18 cellular contexts compared by ENCODE assay signal in the genomic region with DNA sequence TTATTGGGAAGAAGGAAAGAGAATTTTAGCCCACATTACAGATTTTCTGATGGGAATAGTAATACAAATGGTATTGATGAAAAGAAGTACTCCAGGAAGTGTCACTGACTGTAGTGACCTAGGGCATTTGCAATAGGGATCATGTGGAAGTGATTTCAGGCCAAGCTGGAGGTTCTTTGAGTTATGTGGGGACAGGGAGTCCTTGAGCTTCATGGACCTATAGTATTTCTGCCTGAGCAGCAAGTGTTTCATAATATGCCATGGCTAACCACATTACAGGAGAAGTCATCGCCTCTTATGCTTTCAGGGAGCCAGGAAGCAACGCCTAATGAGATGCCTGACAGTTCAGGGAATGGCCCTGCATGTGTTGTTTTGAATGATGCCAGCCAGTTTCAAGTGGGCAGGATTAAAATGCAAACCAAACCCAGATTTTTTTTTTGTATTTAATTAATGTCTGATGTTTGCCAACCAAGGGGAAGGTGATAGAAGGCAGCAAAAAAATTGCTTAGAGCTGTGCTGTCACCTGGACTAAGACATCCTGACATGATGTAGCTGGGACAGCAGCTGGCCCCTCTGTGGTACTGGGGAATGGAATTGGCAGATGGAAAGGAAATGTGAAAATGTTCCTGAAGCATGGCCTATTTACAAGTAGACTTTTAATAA.
"Had no signal": no experiment of that assay in that cellular context is flagged by ENCODE, and none has a peak within 500 bp of the region (broad histone marks: within the 10 kb centered on the region; RNA-seq: fewer than 3 reads in every experiment).

No MANE protein-coding gene starts in this region.

- DNase-seq: activated CD4-positive, alpha-beta T cell treated with anti-CD3 and anti-CD28 coated beads, Interleukin-2, amount 50 U/mL, for 1 hour; activated CD4-positive, CD25-positive, alpha-beta regulatory T cell treated with anti-CD3 and anti-CD28 coated beads, Interleukin-2, amount 50 U/mL, for 72 hours; activated CD8-positive, alpha-beta memory T cell treated with anti-CD3 and anti-CD28 coated beads for 24 hours; activated CD8-positive, alpha-beta memory T cell treated with anti-CD3 and anti-CD28 coated beads, Interleukin-2, amount 50 U/mL, for 48 hours; activated effector memory CD4-positive, alpha-beta T cell treated with anti-CD3 and anti-CD28 coated beads, Interleukin-2, amount 50 U/mL, for 16 hours; activated naive CD4-positive, alpha-beta T cell treated with anti-CD3 and anti-CD28 coated beads, Interleukin-2, amount 50 U/mL, for 16 hours; activated T-cell treated with anti-CD3 and anti-CD28 coated beads, Interleukin-2, amount 50 U/mL, for 72 hours; effector CD4-positive, alpha-beta T cell; heart right ventricle; kidney glomerular epithelial cell; occipital lobe; stimulated activated CD4-positive, alpha-beta T cell treated with anti-CD3 and anti-CD28 coated beads, Interleukin-12 subunit alpha, Interleukin-12 subunit beta, amount 100 ng/mL, for 4 hours; stimulated activated CD4-positive, alpha-beta T cell treated with anti-CD3 and anti-CD28 coated beads, Interleukin-1b, Interleukin-23, amount 100 ng/mL, for 48 hours; stimulated activated CD8-positive, alpha-beta memory T cell treated with anti-CD3 and anti-CD28 coated beads, Interleukin-4, amount 100 ng/mL, for 48 hours; stimulated activated naive CD4-positive, alpha-beta T cell treated with Interleukin-2 at 50 U/mL for 16 hours; T1000 had no signal

- ATAC-seq: activated T-cell treated with anti-CD3 and anti-CD28 coated beads, Interleukin-2, amount 50 U/mL, for 72 hours had no signal

- H3K4me3 ChIP-seq: ascending aorta, heart right ventricle, tibial nerve had no signal
